16 cellular contexts compared by ENCODE assay signal in the genomic region with DNA sequence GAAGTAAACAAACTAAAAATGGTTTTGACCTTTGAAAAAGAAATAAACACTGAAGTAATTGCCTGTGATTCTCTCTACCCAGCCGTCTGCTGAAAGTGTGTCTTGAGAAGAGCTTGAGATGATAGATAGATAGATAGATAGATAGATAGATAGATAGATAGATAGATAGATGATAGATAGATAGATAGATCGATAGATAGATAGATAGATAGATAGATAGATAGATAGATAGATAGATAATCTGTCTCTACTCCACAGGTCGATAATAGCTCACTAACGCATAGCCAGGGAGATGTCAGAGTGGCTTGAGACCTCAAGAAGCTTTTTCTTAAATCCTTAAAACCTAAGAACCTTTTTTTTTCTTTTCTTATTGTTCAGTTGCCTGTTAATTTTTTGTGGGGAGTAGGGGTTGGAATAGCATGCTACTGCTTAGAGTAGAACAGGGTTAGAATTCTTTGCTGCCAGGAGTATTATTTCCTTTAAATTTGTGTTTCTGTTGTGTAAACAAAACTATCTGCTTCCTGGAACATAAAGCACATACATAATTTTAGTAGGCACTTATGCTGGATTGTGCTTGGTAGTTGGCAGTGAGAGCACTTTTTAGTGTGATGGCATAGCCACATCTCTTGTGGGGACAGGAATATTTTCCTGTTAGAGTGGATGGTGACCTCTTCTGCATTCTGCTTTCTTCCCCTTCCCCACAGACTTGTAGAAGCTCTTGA.
DNase-seq lines count a peak whose midpoint lies in the region; ATAC-seq and TF ChIP-seq lines count a peak whose summit lies in the region.
"Had no signal": no experiment of that assay in that cellular context is flagged by ENCODE, and none has a peak within 500 bp of the region (broad histone marks: within the 10 kb centered on the region; RNA-seq: fewer than 3 reads in every experiment).

No MANE protein-coding gene starts in this region.

- TF ChIP-seq CTCF in KMS-11 (conservative IDR thresholded peaks at IDR 0.05; ENCODE audit: low read depth, low read length): no peak

- peaks cover 11% of the 10 kb centered on the region for H3K9me3 Mint-ChIP-seq in stimulated activated effector memory CD8-positive, alpha-beta T cell treated with anti-CD3 and anti-CD28 coated beads, Interleukin-12 subunit alpha, Interleukin-12 subunit beta, amount 100 ng/mL, for 72 hours

- H3K4me1 ChIP-seq in KMS-11 (ENCODE audit: low read depth, poor library complexity, severe bottlenecking) (peaks cover 87% of the 10 kb centered on the region), adipocyte (ENCODE audit: control insufficient read depth, insufficient read depth, low read length) (peaks cover 8% of the 10 kb centered on the region)
- H3K4me1 ChIP-seq: HAP-1 had no signal

- H3K9ac ChIP-seq in KMS-11: peak overlapping the region; percentile 82; the same call in 1 of the 2 replicates
- no peak overlapping the region for H3K9ac ChIP-seq in adipocyte (ENCODE audit: low read length)

- peak; percentile 50 for ATAC-seq in left ventricle myocardium superior
- no peak for ATAC-seq in stimulated activated effector memory CD8-positive, alpha-beta T cell treated with anti-CD3 and anti-CD28 coated beads, Interleukin-12 subunit alpha, Interleukin-12 subunit beta, amount 100 ng/mL, for 72 hours
- ATAC-seq: CD8-positive, alpha-beta T cell had no signal

- peak overlapping the region; percentile 75 for H3K4me2 ChIP-seq in KMS-11

- peaks cover 32% of the 10 kb centered on the region for H3K4me1 Mint-ChIP-seq in stimulated activated effector memory CD8-positive, alpha-beta T cell treated with anti-CD3 and anti-CD28 coated beads, Interleukin-12 subunit alpha, Interleukin-12 subunit beta, amount 100 ng/mL, for 72 hours

- H3K36me3 ChIP-seq in KMS-11 (ENCODE audit: insufficient read depth) (no peaks in the 10 kb centered on the region), adipocyte (ENCODE audit: control insufficient read depth, insufficient read depth, low read length, severe bottlenecking) (peaks cover 6% of the 10 kb centered on the region)
- H3K36me3 ChIP-seq: HAP-1 had no signal

- CTCF ChIA-PET in HEK293T (lab: Yijun Ruan, JAX): no interaction called here

- H3K27ac ChIP-seq in KMS-11: peak overlapping the region; percentile 99

- H3K27me3 ChIP-seq in KMS-11 (ENCODE audit: insufficient read depth, low read depth) (no peaks in the 10 kb centered on the region), adipocyte (replicated peaks; ENCODE audit: control insufficient read depth, insufficient read depth, low read length) (no peaks in the 10 kb centered on the region)

- peaks cover 7% of the 10 kb centered on the region for H3K9me3 ChIP-seq in adipocyte (ENCODE audit: control insufficient read depth, low read length)

- DNase-seq in left ventricle myocardium superior (no peak), cardiac septum (ENCODE audit: low spot score) (no peak), adipocyte (ENCODE audit: low read depth) (peak; percentile 3), HEK293T (ENCODE audit: extremely low spot score) (no peak), NCI-H82 (lab: John Stamatoyannopoulos, UW) (no peak), NOMO-1 treated with DMSO at 0.1 percent for 48 hours (lab: John Stamatoyannopoulos, UW; ENCODE audit: unreplicated experiment) (no peak)
- no peak for DNase-seq in stimulated activated effector memory CD8-positive, alpha-beta T cell treated with anti-CD3 and anti-CD28 coated beads, Interleukin-12 subunit alpha, Interleukin-12 subunit beta, amount 100 ng/mL, for 72 hours (ENCODE audit: low spot score in 2 of 2)
- DNase-seq: CD8-positive, alpha-beta T cell; NCI-H1092 treated with DMSO at 0.1 percent for 48 hours; NCI-H1694 treated with DMSO at 0.1 percent for 48 hours; NCI-H446; NCI-H748 treated with DMSO at 0.1 percent for 48 hours; SIG-M5 had no signal

- H3K27ac Mint-ChIP-seq in stimulated activated effector memory CD8-positive, alpha-beta T cell treated with anti-CD3 and anti-CD28 coated beads, Interleukin-12 subunit alpha, Interleukin-12 subunit beta, amount 100 ng/mL, for 72 hours: peak overlapping the region; percentile 88
- H3K27ac Mint-ChIP-seq: B cell; CD8-positive, alpha-beta T cell had no signal

- no peak overlapping the region for H2AFZ ChIP-seq in KMS-11 (ENCODE audit: low read depth)

- H3K4me3 ChIP-seq in KMS-11 (IDR thresholded peaks at IDR 0.05; ENCODE audit: insufficient read depth, low read depth, low read length): no peak overlapping the region
- no peak overlapping the region for H3K4me3 ChIP-seq in adipocyte (ENCODE audit: low read length)
- H3K4me3 ChIP-seq: HAP-1 had no signal

- H3K79me2 ChIP-seq in KMS-11 (ENCODE audit: insufficient read depth, low read depth): no peaks in the 10 kb centered on the region; the same call in 1 of the 2 replicates

- no peaks in the 10 kb centered on the region for H4K20me1 ChIP-seq in KMS-11 (ENCODE audit: insufficient read depth)

- no peak overlapping the region for H3K4me3 Mint-ChIP-seq in stimulated activated effector memory CD8-positive, alpha-beta T cell treated with anti-CD3 and anti-CD28 coated beads, Interleukin-12 subunit alpha, Interleukin-12 subunit beta, amount 100 ng/mL, for 72 hours
- H3K4me3 Mint-ChIP-seq: B cell; CD8-positive, alpha-beta T cell had no signal

- no peaks in the 10 kb centered on the region for H3K36me3 Mint-ChIP-seq in stimulated activated effector memory CD8-positive, alpha-beta T cell treated with anti-CD3 and anti-CD28 coated beads, Interleukin-12 subunit alpha, Interleukin-12 subunit beta, amount 100 ng/mL, for 72 hours

- intact Hi-C loops in left ventricle myocardium superior (cut with micrococcal nuclease): no loop called here
- intact Hi-C loops in cardiac septum (cut with DNase I): no loop called here

- POLR2A ChIA-PET in HEK293T (lab: Yijun Ruan, JAX): no interaction called here

TF ChIP-seq in HEK293T, 16 proteins besides CTCF, POLR2A, EP300 and RAD21:
- TF ChIP-seq ARNT (IDR thresholded peaks at IDR 0.05): no peak
- TF ChIP-seq SP1 (IDR thresholded peaks at IDR 0.05): no peak
- no peak for TF ChIP-seq NFRKB (IDR thresholded peaks at IDR 0.05)
- no peak for TF ChIP-seq TARDBP (IDR thresholded peaks at IDR 0.05)
- no peak for TF ChIP-seq FOXK2 (IDR thresholded peaks at IDR 0.05)
- TF ChIP-seq, protein P1, sequence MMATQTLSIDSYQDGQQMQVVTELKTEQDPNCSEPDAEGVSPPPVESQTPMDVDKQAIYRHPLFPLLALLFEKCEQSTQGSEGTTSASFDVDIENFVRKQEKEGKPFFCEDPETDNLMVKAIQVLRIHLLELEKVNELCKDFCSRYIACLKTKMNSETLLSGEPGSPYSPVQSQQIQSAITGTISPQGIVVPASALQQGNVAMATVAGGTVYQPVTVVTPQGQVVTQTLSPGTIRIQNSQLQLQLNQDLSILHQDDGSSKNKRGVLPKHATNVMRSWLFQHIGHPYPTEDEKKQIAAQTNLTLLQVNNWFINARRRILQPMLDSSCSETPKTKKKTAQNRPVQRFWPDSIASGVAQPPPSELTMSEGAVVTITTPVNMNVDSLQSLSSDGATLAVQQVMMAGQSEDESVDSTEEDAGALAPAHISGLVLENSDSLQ (IDR thresholded peaks at IDR 0.05): no peak
- no peak for TF ChIP-seq ZNF384 (IDR thresholded peaks at IDR 0.05)
- TF ChIP-seq SUZ12 (IDR thresholded peaks at IDR 0.05): no peak
- TF ChIP-seq L3MBTL2 (conservative IDR thresholded peaks at IDR 0.05): no peak
- TF ChIP-seq LEF1 (IDR thresholded peaks at IDR 0.05; ENCODE audit: borderline replicate concordance): no peak
- no peak for TF ChIP-seq FOXA1 (IDR thresholded peaks at IDR 0.05)
- TF ChIP-seq FOXM1 (IDR thresholded peaks at IDR 0.05; ENCODE audit: borderline replicate concordance): no peak
- no peak for TF ChIP-seq BHLHE40 (IDR thresholded peaks at IDR 0.05; ENCODE audit: borderline replicate concordance)
- TF ChIP-seq CTBP1 (IDR thresholded peaks at IDR 0.05; ENCODE audit: borderline replicate concordance): no peak
- TF ChIP-seq HDGF (IDR thresholded peaks at IDR 0.05; ENCODE audit: borderline replicate concordance): no peak
- TF ChIP-seq ELF4 (IDR thresholded peaks at IDR 0.05): no peak
